8 cellular contexts compared by ENCODE assay signal in the genomic region with DNA sequence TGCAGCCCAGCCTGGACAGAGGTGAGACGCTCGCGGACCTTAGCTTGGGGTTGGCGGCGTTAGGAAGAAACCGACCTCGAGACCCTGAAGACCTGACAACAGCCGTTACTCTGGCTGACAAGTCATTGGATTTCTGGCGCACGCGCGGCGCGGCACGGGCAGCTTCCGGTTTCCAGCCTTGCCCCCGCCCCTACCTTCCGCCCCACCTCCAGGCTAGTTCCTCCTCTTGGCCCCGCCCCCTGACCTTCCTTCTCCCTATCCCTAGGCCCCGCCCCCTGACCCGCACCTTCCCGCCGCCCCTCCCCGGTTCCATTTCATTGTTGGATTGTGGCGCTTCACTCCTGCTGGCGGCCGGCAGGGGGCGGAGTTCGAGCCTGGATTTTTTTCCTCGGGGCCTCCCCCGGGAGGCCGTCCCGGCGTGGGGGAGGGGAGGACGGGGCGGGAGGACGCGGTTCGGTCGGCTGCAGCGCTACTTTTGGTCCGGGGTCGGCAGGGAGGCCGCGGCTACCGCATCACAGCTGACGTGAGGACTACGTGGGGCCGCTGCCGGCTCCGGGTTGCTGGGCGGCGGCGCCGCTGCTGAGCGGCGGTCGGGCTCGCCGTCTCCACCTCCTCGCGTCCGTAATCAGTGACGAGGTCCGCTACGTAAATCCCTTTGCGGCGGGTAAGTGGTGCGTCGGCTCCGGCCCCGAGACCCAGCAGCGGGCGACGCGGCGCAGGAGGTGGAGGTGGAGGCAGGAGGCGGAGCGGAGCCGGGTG. TPM values are rescaled to one million over a fixed set of nuclear protein-coding genes. Genes with fewer than 3 reads are reported as not detected.
A peak's percentile ranks its signal among the peaks of the same experiment; 100 is the strongest.
DNase-seq lines count a peak whose midpoint lies in the region; ATAC-seq and TF ChIP-seq lines count a peak whose summit lies in the region.

A gene (plus strand): TSS at position 317 of the 759 bp plus-strand sequence. CDS start 10,990 bp downstream, outside the sequence.

- H3K27ac Mint-ChIP-seq in activated CD4-positive, alpha-beta T cell treated with anti-CD3 and anti-CD28 coated beads, Interleukin-2, amount 10 ng/mL, durations not matched to agents 24 days and 14 days: peak within 1 kb of the TSS; percentile 99

- DNase-seq in C1 segment of cervical spinal cord (lab: John Stamatoyannopoulos, UW) (peak; percentile 86 to 98 (median 95)), NCI-H526 (lab: John Stamatoyannopoulos, UW) (peak; percentile 67 to 98), coronary artery (ENCODE audit: low spot score) (peak; percentile 98), left kidney (ENCODE audit: low read depth, low spot score) (peak; percentile 99)
- DNase-seq in activated CD4-positive, alpha-beta T cell treated with anti-CD3 and anti-CD28 coated beads, Interleukin-2, amount 10 ng/mL, durations not matched to agents 24 days and 14 days: peak; percentile 99
- DNase-seq in stimulated activated CD4-positive, alpha-beta T cell treated with anti-CD3 and anti-CD28 coated beads, Interleukin-2, amount 100 ng/mL, for 24 hours: peak; percentile 100

- ATAC-seq in GM19324 (IDR thresholded peaks at IDR 0.05; ENCODE audit: low FRiP score, unreplicated experiment): peak; percentile 84
- ATAC-seq in HG03469 (IDR thresholded peaks at IDR 0.05; ENCODE audit: unreplicated experiment): peak; percentile 70

- H3K36me3 Mint-ChIP-seq in activated CD4-positive, alpha-beta T cell treated with anti-CD3 and anti-CD28 coated beads, Interleukin-2, amount 10 ng/mL, durations not matched to agents 24 days and 14 days (ENCODE audit: low read depth): peaks cover 12% of the 10 kb centered on the region

- no peaks in the 10 kb centered on the region for H3K9me3 Mint-ChIP-seq in activated CD4-positive, alpha-beta T cell treated with anti-CD3 and anti-CD28 coated beads, Interleukin-2, amount 10 ng/mL, durations not matched to agents 24 days and 14 days

- intact Hi-C loops in activated CD4-positive, alpha-beta T cell treated with anti-CD3 and anti-CD28 coated beads, Interleukin-2, amount 10 ng/mL, durations not matched to agents 24 days and 14 days (cut with micrococcal nuclease): loop anchor here (1.0 to 10.0 kb wide), 6 partner anchors 23 to 438 kb away; a partner anchor contains a TSS

- peak within 1 kb of the TSS; percentile 99 for H3K4me3 Mint-ChIP-seq in activated CD4-positive, alpha-beta T cell treated with anti-CD3 and anti-CD28 coated beads, Interleukin-2, amount 10 ng/mL, durations not matched to agents 24 days and 14 days

- peak; percentile 94 for TF ChIP-seq CTCF in coronary artery (IDR thresholded peaks at IDR 0.05)

- H3K27me3 Mint-ChIP-seq in activated CD4-positive, alpha-beta T cell treated with anti-CD3 and anti-CD28 coated beads, Interleukin-2, amount 10 ng/mL, durations not matched to agents 24 days and 14 days: no peaks in the 10 kb centered on the region

- peak within 1 kb of the TSS; percentile 98 for H3K4me3 ChIP-seq in coronary artery

- H3K27ac ChIP-seq in coronary artery: peak within 1 kb of the TSS; percentile 100

- H3K4me1 Mint-ChIP-seq in activated CD4-positive, alpha-beta T cell treated with anti-CD3 and anti-CD28 coated beads, Interleukin-2, amount 10 ng/mL, durations not matched to agents 24 days and 14 days: peaks cover 46% of the 10 kb centered on the region

RNA-seq across cellular contexts. Expression of the gene that starts here (rescaled TPM):
- 87.0 and 87.8 TPM in 2 replicates for total RNA-seq in activated CD4-positive, alpha-beta T cell treated with anti-CD3 and anti-CD28 coated beads, Interleukin-2, amount 10 ng/mL, durations not matched to agents 24 days and 14 days

Comparison
In these comparisons a context has a peak if more than half of its experiments do, and no peak if none do; other contexts are left out.
1. Peak in every context shown above with its lines: DNase-seq, ATAC-seq, H3K4me3 ChIP-seq and H3K27ac ChIP-seq.